9 cellular contexts compared by ENCODE assay signal in the genomic region with DNA sequence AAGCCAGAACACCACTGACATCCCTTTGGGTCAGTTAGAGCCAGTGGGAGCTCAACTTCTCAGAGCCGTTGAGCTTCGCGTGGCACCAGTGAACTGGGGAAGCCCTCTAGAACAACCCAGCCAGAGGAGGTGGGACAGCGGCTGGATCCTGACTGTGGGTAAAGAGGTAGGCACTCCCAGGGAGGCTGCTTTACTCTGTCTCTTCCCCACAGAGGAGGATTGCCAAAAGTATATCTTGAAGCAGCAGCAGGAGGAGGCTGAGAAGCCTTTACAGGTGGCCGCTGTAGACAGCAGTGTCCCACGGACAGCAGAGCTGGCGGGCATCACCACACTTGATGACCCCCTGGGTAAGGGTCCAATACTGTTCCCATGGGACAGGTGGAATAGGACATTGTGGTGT. TPM values are rescaled to one million over a fixed set of nuclear protein-coding genes. Genes with fewer than 3 reads are reported as not detected.
DNase-seq lines count a peak whose midpoint lies in the region; ATAC-seq and TF ChIP-seq lines count a peak whose summit lies in the region.
"Had no signal": no experiment of that assay in that cellular context is flagged by ENCODE, and none has a peak within 500 bp of the region (broad histone marks: within the 10 kb centered on the region; RNA-seq: fewer than 3 reads in every experiment).

No MANE protein-coding gene starts in this region.

- DNase-seq in left ventricle myocardium inferior (no peak), left ventricle myocardium superior (no peak), vagina (ENCODE audit: extremely low spot score in 2 of 2) (peak; percentile 55 to 81), NCI-H774 (lab: John Stamatoyannopoulos, UW) (no peak), ecto neural progenitor cell (ENCODE audit: low spot score) (no peak)
- DNase-seq in central memory CD8-positive, alpha-beta T cell (ENCODE audit: low spot score in 2 of 2): peak in 1 of 2 donors; percentile 8
- DNase-seq: GF-D8 had no signal

- no peaks in the 10 kb centered on the region for H3K9me3 Mint-ChIP-seq in central memory CD8-positive, alpha-beta T cell

- peak overlapping the region; percentile 98 for H3K27ac Mint-ChIP-seq in central memory CD8-positive, alpha-beta T cell (ENCODE audit: low read depth)

- H3K4me1 ChIP-seq in left ventricle myocardium inferior: peaks cover 53% of the 10 kb centered on the region
- H3K4me1 ChIP-seq in mucosa of stomach (ENCODE audit: control insufficient read depth, insufficient read depth, low read length): peaks cover 23% of the 10 kb centered on the region
- H3K4me1 ChIP-seq in vagina: peaks cover 43% of the 10 kb centered on the region

- H3K27ac ChIP-seq in left ventricle myocardium inferior (replicated peaks) (no peak overlapping the region), vagina (peak overlapping the region; percentile 92)

- H3K27me3 ChIP-seq in left ventricle myocardium inferior (ENCODE audit: low read depth): no peaks in the 10 kb centered on the region
- H3K27me3 ChIP-seq in mucosa of stomach (ENCODE audit: control insufficient read depth, insufficient read depth, low read length): no peaks in the 10 kb centered on the region
- H3K27me3 ChIP-seq in vagina: no peaks in the 10 kb centered on the region

- H3K27me3 Mint-ChIP-seq in central memory CD8-positive, alpha-beta T cell: no peaks in the 10 kb centered on the region

- no peaks in the 10 kb centered on the region for H3K9me3 ChIP-seq in left ventricle myocardium inferior (replicated peaks)
- no peaks in the 10 kb centered on the region for H3K9me3 ChIP-seq in mucosa of stomach (ENCODE audit: control insufficient read depth, low read length)
- no peaks in the 10 kb centered on the region for H3K9me3 ChIP-seq in vagina

- no peak for TF ChIP-seq POLR2A in vagina (IDR thresholded peaks at IDR 0.05)

- peaks cover 10% of the 10 kb centered on the region for H3K36me3 Mint-ChIP-seq in central memory CD8-positive, alpha-beta T cell (ENCODE audit: insufficient read depth)

- H3K4me3 ChIP-seq in left ventricle myocardium inferior: peak overlapping the region; percentile 91
- H3K4me3 ChIP-seq in mucosa of stomach (ENCODE audit: low read length): peak overlapping the region; percentile 85
- peak overlapping the region; percentile 70 to 85 for H3K4me3 ChIP-seq in vagina

- H3K9ac ChIP-seq in mucosa of stomach (ENCODE audit: low read length): peak overlapping the region; percentile 89

- H3K4me1 Mint-ChIP-seq in central memory CD8-positive, alpha-beta T cell: peaks cover 62% of the 10 kb centered on the region

- peak overlapping the region; percentile 95 for H3K4me3 Mint-ChIP-seq in central memory CD8-positive, alpha-beta T cell

- no peak for TF ChIP-seq CTCF in left ventricle myocardium inferior (IDR thresholded peaks at IDR 0.05; ENCODE audit: borderline replicate concordance)
- no peak for TF ChIP-seq CTCF in vagina (IDR thresholded peaks at IDR 0.05)

- H3K36me3 ChIP-seq in left ventricle myocardium inferior (peaks cover 28% of the 10 kb centered on the region), mucosa of stomach (ENCODE audit: control insufficient read depth, insufficient read depth, low read length) (peaks cover 12% of the 10 kb centered on the region), vagina (peaks cover 0 to 10% of the 10 kb centered on the region in 2 donors)

- ATAC-seq in left ventricle myocardium superior (no peak), HG02885 (IDR thresholded peaks at IDR 0.05; ENCODE audit: poor library complexity, unreplicated experiment) (no peak)
- ATAC-seq in central memory CD8-positive, alpha-beta T cell (replicated peaks; ENCODE audit: extremely low read depth, poor library complexity, severe bottlenecking): no peak

- intact Hi-C loops in left ventricle myocardium inferior (cut with micrococcal nuclease): no loop called here
- intact Hi-C loops in left ventricle myocardium superior (cut with micrococcal nuclease): no loop called here
- intact Hi-C loops in vagina (cut with DNase I): loop anchor here (1.0 to 10.0 kb wide), 3 partner anchors 25 to 315 kb away; partner anchors contain the start of genes ACVR2B and XYLB

RNA-seq across cellular contexts. Expression of gene MYD88, which starts 1.2 kb away (rescaled TPM):
- total RNA-seq in left ventricle myocardium inferior: 6.9 TPM
- total RNA-seq in left ventricle myocardium superior: 7.5 TPM
- total RNA-seq in vagina: 45.9 TPM

RNA-seq across cellular contexts. Expression of gene ACAA1, which starts 2.7 kb away (rescaled TPM):
- total RNA-seq in left ventricle myocardium inferior (120 TPM), left ventricle myocardium superior (107 TPM), vagina (53.0 TPM)

RNA-seq across cellular contexts. Expression of gene OXSR1, which starts 25.7 kb away (rescaled TPM):
- total RNA-seq in left ventricle myocardium inferior: 22.9 TPM
- 22.4 TPM for total RNA-seq in left ventricle myocardium superior
- 22.8 TPM for total RNA-seq in vagina

Comparison
In these comparisons a context has a peak if more than half of its experiments do, and no peak if none do; other contexts are left out.
1. DNase-seq: peak in vagina (2 of 2); none in left ventricle myocardium inferior (single experiment), left ventricle myocardium superior (single experiment), NCI-H774 (single experiment) and ecto neural progenitor cell (single experiment).
2. Peak in every context shown above with its lines, with median percentiles within 50 percentile points of each other: H3K4me3 ChIP-seq.